Comparison of ENCODE assay signal across 21 cellular contexts in genomic region chr20:50442526-50442925, GRCh38.
"Had no signal": no experiment of that assay in that cellular context is flagged by ENCODE, and none has a peak within 500 bp of the region (broad histone marks: within the 10 kb centered on the region; RNA-seq: fewer than 3 reads in every experiment).

No MANE protein-coding gene starts in this region.

- H3K36me3 ChIP-seq: gastroesophageal sphincter, SJSA1 had no signal

- DNase-seq: activated CD4-positive, alpha-beta T cell treated with anti-CD3 and anti-CD28 coated beads, Interleukin-2, amount 50 U/mL, for 1 hour; activated CD4-positive, CD25-positive, alpha-beta regulatory T cell treated with anti-CD3 and anti-CD28 coated beads, Interleukin-2, amount 50 U/mL, for 72 hours; activated CD8-positive, alpha-beta memory T cell treated with anti-CD3 and anti-CD28 coated beads, Interleukin-2, amount 50 U/mL, for 4 hours; activated gamma-delta T cell; activated T-cell treated with anti-CD3 and anti-CD28 coated beads, Interleukin-2, amount 50 U/mL, for 4 hours; amniotic stem cell; dorsolateral prefrontal cortex; left cardiac atrium; midbrain; nephron progenitor cell; nucleus accumbens; retina; stimulated activated CD4-positive, alpha-beta T cell treated with anti-CD3 and anti-CD28 coated beads, Interleukin-2, amount 100 ng/mL, for 24 hours; stimulated activated naive CD8-positive, alpha-beta T cell treated with anti-CD3 and anti-CD28 coated beads, Interleukin-15, Interleukin-2, amounts not matched to agents 100 U/mL and 50 U/mL, for 24 hours; T-helper 2 cell had no signal

- ATAC-seq: activated naive CD4-positive, alpha-beta T cell treated with anti-CD3 and anti-CD28 coated beads, Interleukin-2, amount 50 U/mL, for 72 hours; activated T-cell treated with anti-CD3 and anti-CD28 coated beads, Interleukin-2, amount 50 U/mL, for 4 hours; gastroesophageal sphincter; left cardiac atrium; stimulated activated naive CD8-positive, alpha-beta T cell treated with anti-CD3 and anti-CD28 coated beads, Interleukin-15, Interleukin-2, amounts not matched to agents 100 U/mL and 50 U/mL, for 24 hours had no signal

- H3K9me3 ChIP-seq: gastroesophageal sphincter, SJSA1 had no signal

- H3K4me3 ChIP-seq: dorsolateral prefrontal cortex, gastroesophageal sphincter, lung, SJSA1 had no signal

- H3K4me3 Mint-ChIP-seq: activated T-cell treated with anti-CD3 and anti-CD28 coated beads, Interleukin-2, amount 50 U/mL, for 4 hours; nephron progenitor cell; type B pancreatic cell had no signal

- H3K27ac Mint-ChIP-seq: nephron progenitor cell, type B pancreatic cell had no signal

- H3K9me3 Mint-ChIP-seq: activated naive CD4-positive, alpha-beta T cell treated with anti-CD3 and anti-CD28 coated beads, Interleukin-2, amount 50 U/mL, for 72 hours; activated T-cell treated with anti-CD3 and anti-CD28 coated beads, Interleukin-2, amount 50 U/mL, for 4 hours; nephron progenitor cell; type B pancreatic cell had no signal

- H3K36me3 Mint-ChIP-seq: activated naive CD4-positive, alpha-beta T cell treated with anti-CD3 and anti-CD28 coated beads, Interleukin-2, amount 50 U/mL, for 72 hours; type B pancreatic cell had no signal

- H3K27ac ChIP-seq: dorsolateral prefrontal cortex, SJSA1, VCaP had no signal

- H3K27me3 ChIP-seq: dorsolateral prefrontal cortex, gastroesophageal sphincter, SJSA1 had no signal
